In genomic region chr9:70403166-70403565, GRCh38 we compare ENCODE assay signal across 14 cellular contexts. TPM values are rescaled to one million over a fixed set of nuclear protein-coding genes. Genes with fewer than 3 reads are reported as not detected.
DNase-seq lines count a peak whose midpoint lies in the region; ATAC-seq, FAIRE-seq and TF ChIP-seq lines count a peak whose summit lies in the region.
"Had no signal": no experiment of that assay in that cellular context is flagged by ENCODE, and none has a peak within 500 bp of the region (broad histone marks: within the 10 kb centered on the region; RNA-seq: fewer than 3 reads in every experiment).

No MANE protein-coding gene starts in this region.

- no peak for TF ChIP-seq CTCF in pancreas (IDR thresholded peaks at IDR 0.05)

- H3K27me3 ChIP-seq in right cardiac atrium (ENCODE audit: control insufficient read depth, insufficient read depth) (no peaks in the 10 kb centered on the region), pancreas (no peaks in the 10 kb centered on the region)
- H3K27me3 ChIP-seq: neutrophil had no signal

- intact Hi-C loops in right cardiac atrium (cut with DNase I), result loop anchor here in 1 of 4 donors (10.0 kb wide), 1 partner anchor 48 kb away; no protein-coding TSS in a partner anchor
- intact Hi-C loops in left ventricle myocardium superior (cut with micrococcal nuclease), result loop anchor here (10.0 kb wide), 1 partner anchor 48 kb away; no protein-coding TSS in a partner anchor
- intact Hi-C loops in pancreas (cut with DNase I), result no loop called here

- 54% methylated on average over 2 of the region's 2 CpGs for WGBS in right cardiac atrium
- WGBS in pancreas, 2 donors, result 56 to 65% methylated on average over 2 of the region's 2 CpGs

- peaks cover 47% of the 10 kb centered on the region for H3K4me1 ChIP-seq in right cardiac atrium (ENCODE audit: control insufficient read depth, insufficient read depth, low read length)
- peaks cover 24 to 63% (median 43%) of the 10 kb centered on the region in 3 donors for H3K4me1 ChIP-seq in pancreas

- ATAC-seq in right cardiac atrium, result peak in 1 of 2 donors; percentile 34
- no peak for ATAC-seq in left ventricle myocardium superior
- ATAC-seq in pancreas, result peak in 3 of 4 donors; percentile 5 to 30 (median 22)
- ATAC-seq in HG03378 (IDR thresholded peaks at IDR 0.05; ENCODE audit: unreplicated experiment), result no peak

- FAIRE-seq in pancreas (lab: Jason Lieb, UNC), result no peak

- no peak for DNase-seq in right cardiac atrium
- DNase-seq in left ventricle myocardium superior, result no peak
- DNase-seq in ecto neural progenitor cell (ENCODE audit: low spot score), result peak; percentile 23
- DNase-seq in pancreas, result no peak
- no peak for DNase-seq in stimulated activated CD4-positive, alpha-beta T cell treated with anti-CD3 and anti-CD28 coated beads, Interleukin-12 subunit alpha, Interleukin-12 subunit beta, amount 100 ng/mL, for 4 hours
- no peak for DNase-seq in NCI-H187 (lab: John Stamatoyannopoulos, UW)
- no peak for DNase-seq in NCI-H748 treated with DMSO at 0.1 percent for 48 hours (lab: John Stamatoyannopoulos, UW)
- DNase-seq: central memory CD4-positive, alpha-beta T cell; NCI-H1105; NCI-H510A; SIG-M5; stimulated activated CD4-positive, alpha-beta T cell treated with anti-CD3 and anti-CD28 coated beads, Interleukin-2, amount 100 ng/mL, for 48 hours had no signal

- no peaks in the 10 kb centered on the region for H3K9me3 ChIP-seq in right cardiac atrium (ENCODE audit: control insufficient read depth, low read length)
- no peaks in the 10 kb centered on the region for H3K9me3 ChIP-seq in pancreas
- H3K9me3 ChIP-seq: neutrophil had no signal

- peak overlapping the region; percentile 54 for H3K27ac ChIP-seq in right cardiac atrium (ENCODE audit: low read length)
- H3K27ac ChIP-seq in pancreas, result peak overlapping the region in 2 of 4 donors; percentile 6 to 65
- H3K27ac ChIP-seq: neutrophil had no signal

- no peak overlapping the region for H3K4me3 ChIP-seq in right cardiac atrium (ENCODE audit: low read length)
- no peak overlapping the region for H3K4me3 ChIP-seq in pancreas

- no peaks in the 10 kb centered on the region for H3K36me3 ChIP-seq in pancreas
- H3K36me3 ChIP-seq: neutrophil had no signal

RNA-seq across cellular contexts. Expression of gene KLF9, which starts 11.3 kb away (rescaled TPM):
- total RNA-seq in right cardiac atrium, result 10 to 100 TPM; 59.3 to 76.6 (median 72.6) TPM
- 39.5 TPM for polyA plus RNA-seq in right cardiac atrium
- 54.9 TPM for total RNA-seq in left ventricle myocardium superior
- total RNA-seq in pancreas, result 10 to 100 TPM in 5 of 6 donors, 1 to 10 TPM in 1; 8.4 to 32.8 (median 18.1) TPM
- 10 to 100 TPM in 1 of 2 donors, 1 to 10 TPM in 1; 9.0 to 16.2 TPM for polyA plus RNA-seq in pancreas

Comparison
In these comparisons a context has a peak if more than half of its experiments do, and no peak if none do; other contexts are left out.
1. ATAC-seq: peak in pancreas (3 of 4); none in left ventricle myocardium superior (single experiment) and HG03378 (single experiment).